1 cellular context compared by ENCODE assay signal in genomic region chr2:235505210-235505741, GRCh38.
TF ChIP-seq lines count a peak whose summit lies in the region.

No MANE protein-coding gene starts in this region.

TF ChIP-seq in HepG2, 621 proteins besides CTCF, POLR2A, EP300 and RAD21 (continued from another document and continues in another):
- TF ChIP-seq HMGXB4 (CRISPR knock-in tag; IDR thresholded peaks at IDR 0.05; ENCODE audit: borderline replicate concordance in 1 of 2, low read depth in 1 of 2) (peak in 1 of 2 experiments; percentile 76; a peak in 2 of 4 replicates), ZNF816 (CRISPR knock-in tag; IDR thresholded peaks at IDR 0.05; ENCODE audit: borderline replicate concordance) (peak; percentile 77; the same call in 1 of the 2 replicates), ZNF543 (CRISPR knock-in tag; IDR thresholded peaks at IDR 0.05) (peak; percentile 87; the same call in 1 of the 2 replicates), ZNF530 (CRISPR knock-in tag; IDR thresholded peaks at IDR 0.05; ENCODE audit: low read depth) (no peak), HDAC1 (CRISPR knock-in tag; IDR thresholded peaks at IDR 0.05) (peak; percentile 96), GZF1 (CRISPR knock-in tag; IDR thresholded peaks at IDR 0.05) (no peak), SKIL (CRISPR knock-in tag; IDR thresholded peaks at IDR 0.05; ENCODE audit: borderline replicate concordance) (peak; percentile 86; the same call in 1 of the 2 replicates), ZBTB44 (CRISPR knock-in tag; IDR thresholded peaks at IDR 0.05) (no peak), HDAC2 (CRISPR knock-in tag; IDR thresholded peaks at IDR 0.05) (peak; percentile 97), HINFP (CRISPR knock-in tag; IDR thresholded peaks at IDR 0.05; ENCODE audit: low read depth) (peak; percentile 80; the same call in 1 of the 2 replicates), TFAP4 (IDR thresholded peaks at IDR 0.05; ENCODE audit: borderline replicate concordance, low read depth) (peak; percentile 45; the same call in 1 of the 2 replicates), MTF1 (CRISPR knock-in tag; IDR thresholded peaks at IDR 0.05) (no peak), ZFY (CRISPR knock-in tag; IDR thresholded peaks at IDR 0.05) (peak; percentile 67), BCL6 (CRISPR knock-in tag; IDR thresholded peaks at IDR 0.05) (peak; percentile 61; the same call in 1 of the 2 replicates), TBX2 (CRISPR knock-in tag; IDR thresholded peaks at IDR 0.05; ENCODE audit: borderline replicate concordance) (peak; percentile 95), CBX2 (IDR thresholded peaks at IDR 0.05; ENCODE audit: low read depth, low read length) (no peak), CBX2 (CRISPR knock-in tag; IDR thresholded peaks at IDR 0.05; ENCODE audit: low read depth) (no peak), ZNF335 (CRISPR knock-in tag; IDR thresholded peaks at IDR 0.05) (peak; percentile 97), KDM3A (CRISPR knock-in tag; IDR thresholded peaks at IDR 0.05; ENCODE audit: low read depth) (0 out of 2 replicates have a peak, but pooled peaks have one; percentile 59), ZNF234 (CRISPR knock-in tag; conservative IDR thresholded peaks at IDR 0.05) (no peak), ZNF329 (CRISPR knock-in tag; IDR thresholded peaks at IDR 0.05; ENCODE audit: low read depth) (0 out of 2 replicates have a peak, but pooled peaks have one; percentile 57), LBX2 (CRISPR knock-in tag; IDR thresholded peaks at IDR 0.05; ENCODE audit: borderline replicate concordance) (no peak), MAX (IDR thresholded peaks at IDR 0.05) (peak; percentile 88), ZBTB46 (CRISPR knock-in tag; IDR thresholded peaks at IDR 0.05; ENCODE audit: borderline replicate concordance) (no peak), FOXP1 (IDR thresholded peaks at IDR 0.05) (no peak), FOXP1 (CRISPR knock-in tag; IDR thresholded peaks at IDR 0.05) (peak; percentile 87), FUBP1 (CRISPR knock-in tag; IDR thresholded peaks at IDR 0.05; ENCODE audit: borderline replicate concordance) (no peak), ZNF12 (CRISPR knock-in tag; IDR thresholded peaks at IDR 0.05) (peak; percentile 64; the same call in 1 of the 2 replicates), SRSF1 (optimal IDR thresholded peaks at IDR 0.05; ENCODE audit: low read depth, low read length) (no peak), CSRNP1 (CRISPR knock-in tag; IDR thresholded peaks at IDR 0.05) (no peak), ZNF230 (CRISPR knock-in tag; IDR thresholded peaks at IDR 0.05) (peak; percentile 69; the same call in 1 of the 2 replicates), POGK (CRISPR knock-in tag; conservative IDR thresholded peaks at IDR 0.05) (no peak), ZMYM2 (CRISPR knock-in tag; IDR thresholded peaks at IDR 0.05) (peak; percentile 96), ZSCAN5A (CRISPR knock-in tag; IDR thresholded peaks at IDR 0.05; ENCODE audit: borderline replicate concordance) (peak; percentile 54; the same call in 1 of the 2 replicates), FOXA3 (CRISPR knock-in tag; IDR thresholded peaks at IDR 0.05) (peak; percentile 95), FOXA1 (IDR thresholded peaks at IDR 0.05) (no peak), FOXA1 (CRISPR knock-in tag; IDR thresholded peaks at IDR 0.05) (peak; percentile 84), ZNF574 (CRISPR knock-in tag; IDR thresholded peaks at IDR 0.05) (peak; percentile 73; the same call in 1 of the 2 replicates), MEF2D (CRISPR knock-in tag; IDR thresholded peaks at IDR 0.05) (peak; percentile 84)
